11 cellular contexts compared by ENCODE assay signal in the genomic region with DNA sequence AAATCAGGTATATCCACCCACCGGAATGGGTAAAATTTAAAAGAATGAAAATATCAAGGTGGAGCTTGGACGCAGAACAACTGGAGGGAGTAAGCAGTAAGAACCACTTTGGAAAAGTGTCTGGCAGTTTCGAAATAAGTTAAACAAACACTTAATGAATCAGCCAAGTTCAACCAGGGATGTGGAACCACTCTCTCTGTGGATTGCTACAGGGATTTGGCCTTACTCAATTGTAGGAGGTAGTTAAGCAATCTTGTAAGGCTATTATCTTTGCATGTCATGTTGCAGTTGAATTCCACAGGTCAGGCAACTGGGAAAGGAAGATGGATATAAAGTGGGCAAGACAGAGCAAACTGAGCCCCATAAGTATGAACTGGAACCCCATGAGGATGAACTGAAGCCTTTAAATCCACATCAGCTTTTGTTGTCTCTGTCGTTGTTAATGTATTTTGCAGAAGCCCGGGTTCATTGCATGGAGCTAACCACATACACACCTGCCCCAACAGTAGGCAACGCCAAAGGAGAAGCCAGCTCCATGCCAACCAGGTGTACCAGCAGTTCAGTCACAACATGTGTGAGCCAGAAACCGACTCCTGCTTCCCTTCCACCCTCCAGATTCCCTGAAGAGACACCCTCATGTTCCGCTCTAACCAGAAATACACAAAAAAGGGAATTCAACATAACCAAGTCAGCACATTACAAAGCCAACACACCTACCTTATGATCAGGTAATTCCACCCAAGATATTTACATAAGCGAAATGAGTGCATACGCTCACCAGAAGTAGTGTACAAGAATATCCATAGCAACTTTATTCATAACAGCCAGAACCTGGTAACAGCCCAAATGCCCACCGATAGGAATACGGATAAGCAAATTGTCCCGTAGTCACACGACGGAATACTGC. TPM values are rescaled to one million over a fixed set of nuclear protein-coding genes. Genes with fewer than 3 reads are reported as not detected.
DNase-seq lines count a peak whose midpoint lies in the region; ATAC-seq, FAIRE-seq and TF ChIP-seq lines count a peak whose summit lies in the region.
"Had no signal": no experiment of that assay in that cellular context is flagged by ENCODE, and none has a peak within 500 bp of the region (broad histone marks: within the 10 kb centered on the region; RNA-seq: fewer than 3 reads in every experiment).

No MANE protein-coding gene starts in this region.

- in situ Hi-C loops in KBM-7 (cut with MboI; ENCODE audit: low pct_unique_long_range_greater_than_20kb, low sequenced_read_pairs): no loop called here

- WGBS in mesenchymal stem cell: 76% methylated on average over 15 of the region's 15 CpGs

- H2AK5ac ChIP-seq in mesenchymal stem cell (ENCODE audit: low read length, severe bottlenecking): no peak overlapping the region

- H4K8ac ChIP-seq in mesenchymal stem cell (ENCODE audit: low read length): no peak overlapping the region

- no peak overlapping the region for H3K27ac Mint-ChIP-seq in activated naive CD4-positive, alpha-beta T cell treated with anti-CD3 and anti-CD28 coated beads for 36 hours
- H3K27ac Mint-ChIP-seq: activated CD8-positive, alpha-beta memory T cell treated with anti-CD3 and anti-CD28 coated beads, Interleukin-2, amount 10 ng/mL, durations not matched to agents 7 days and 5 days had no signal

- H3K4me2 ChIP-seq in mesenchymal stem cell (ENCODE audit: low read length, poor library complexity, severe bottlenecking): no peak overlapping the region

- TF ChIP-seq CTCF in AG10803 (conservative IDR thresholded peaks at IDR 0.05; ENCODE audit: low read length): no peak
- no peak for TF ChIP-seq CTCF in bronchial epithelial cell (IDR thresholded peaks at IDR 0.05; ENCODE audit: insufficient read depth, low read length, severe bottlenecking)

- H3K36me3 Mint-ChIP-seq in activated naive CD4-positive, alpha-beta T cell treated with anti-CD3 and anti-CD28 coated beads for 36 hours (ENCODE audit: low read depth): no peaks in the 10 kb centered on the region
- H3K36me3 Mint-ChIP-seq: activated CD8-positive, alpha-beta memory T cell treated with anti-CD3 and anti-CD28 coated beads, Interleukin-2, amount 10 ng/mL, durations not matched to agents 7 days and 5 days had no signal

- H3K4me1 Mint-ChIP-seq in activated naive CD4-positive, alpha-beta T cell treated with anti-CD3 and anti-CD28 coated beads for 36 hours (ENCODE audit: low read depth): no peaks in the 10 kb centered on the region

- peak overlapping the region in 1 of 2 experiments; percentile 69 for H3K4ac ChIP-seq in mesenchymal stem cell (ENCODE audit: low read depth in 1 of 2, low read length in 2 of 2)

- no peaks in the 10 kb centered on the region for H3K27me3 Mint-ChIP-seq in activated naive CD4-positive, alpha-beta T cell treated with anti-CD3 and anti-CD28 coated beads for 36 hours (ENCODE audit: low read depth)

- H2BK15ac ChIP-seq in mesenchymal stem cell (ENCODE audit: low read depth, poor library complexity, severe bottlenecking): peak overlapping the region; percentile 74

- H3K9me3 ChIP-seq in mesenchymal stem cell (ENCODE audit: control insufficient read depth, low read length): no peaks in the 10 kb centered on the region
- H3K9me3 ChIP-seq: neutrophil, Peyer's patch had no signal

- intact Hi-C loops in activated naive CD4-positive, alpha-beta T cell treated with anti-CD3 and anti-CD28 coated beads for 36 hours (cut with micrococcal nuclease): no loop called here

- H2BK120ac ChIP-seq in mesenchymal stem cell (ENCODE audit: low read depth, low read length): no peak overlapping the region

- peak overlapping the region; percentile 64 for H3K9ac ChIP-seq in mesenchymal stem cell (ENCODE audit: low read length)

- H3K23ac ChIP-seq in mesenchymal stem cell (ENCODE audit: low read length in 2 of 2): no peak overlapping the region

- H2BK5ac ChIP-seq in mesenchymal stem cell (ENCODE audit: low read depth, low read length, poor library complexity, severe bottlenecking): no peak overlapping the region

- H3K4me1 ChIP-seq in mesenchymal stem cell (ENCODE audit: control insufficient read depth, insufficient read depth, low read depth, low read length): peaks cover 7% of the 10 kb centered on the region
- H3K4me1 ChIP-seq: Peyer's patch had no signal

- CTCF ChIA-PET in activated naive CD4-positive, alpha-beta T cell treated with anti-CD3 and anti-CD28 coated beads for 36 hours (lab: Charles Lee): interaction anchor here (0.9 to 3.7 kb wide), 2 partner anchors 23 to 84 kb away, joined by 3 to 20 read pairs; no protein-coding TSS in a partner anchor

- H3K4me3 Mint-ChIP-seq in activated naive CD4-positive, alpha-beta T cell treated with anti-CD3 and anti-CD28 coated beads for 36 hours: no peak overlapping the region
- H3K4me3 Mint-ChIP-seq: activated CD8-positive, alpha-beta memory T cell treated with anti-CD3 and anti-CD28 coated beads, Interleukin-2, amount 10 ng/mL, durations not matched to agents 7 days and 5 days had no signal

- peak overlapping the region; percentile 24 to 51 for H3K18ac ChIP-seq in mesenchymal stem cell (ENCODE audit: low read depth in 1 of 2, low read length in 2 of 2)

- H3K4me3 ChIP-seq in AG10803 (ENCODE audit: low read length) (no peak overlapping the region), bronchial epithelial cell (ENCODE audit: low read depth, low read length) (no peak overlapping the region), mesenchymal stem cell (ENCODE audit: insufficient read depth in 1 of 2, low read depth in 1 of 2, low read length in 2 of 2) (no peak overlapping the region)
- H3K4me3 ChIP-seq: Peyer's patch had no signal

- H3K79me1 ChIP-seq in mesenchymal stem cell (replicated peaks; ENCODE audit: low read length, poor library complexity, severe bottlenecking): no peaks in the 10 kb centered on the region

- H3K27me3 ChIP-seq in bronchial epithelial cell (ENCODE audit: control insufficient read depth, insufficient read depth, low read length): no peaks in the 10 kb centered on the region
- H3K27me3 ChIP-seq in mesenchymal stem cell (ENCODE audit: control insufficient read depth in 1 of 2, insufficient read depth in 1 of 2, low read length in 2 of 2): no peaks in the 10 kb centered on the region
- H3K27me3 ChIP-seq: neutrophil, Peyer's patch had no signal

- DNase-seq in AG10803 (ENCODE audit: low read depth) (peak; percentile 96), KBM-7 (peak; percentile 19), bronchial epithelial cell (ENCODE audit: low read depth) (peak; percentile 97), mesenchymal stem cell (peak; percentile 98), putamen (ENCODE audit: low spot score) (no peak), NCI-H1417 treated with DMSO at 0.1 percent for 48 hours (lab: John Stamatoyannopoulos, UW) (no peak)
- no peak for DNase-seq in activated naive CD4-positive, alpha-beta T cell treated with anti-CD3 and anti-CD28 coated beads for 36 hours
- DNase-seq: activated CD8-positive, alpha-beta memory T cell treated with anti-CD3 and anti-CD28 coated beads, Interleukin-2, amount 10 ng/mL, durations not matched to agents 7 days and 5 days; Peyer's patch had no signal

- ATAC-seq in HG03521 (IDR thresholded peaks at IDR 0.05; ENCODE audit: unreplicated experiment): no peak
- ATAC-seq: activated CD8-positive, alpha-beta memory T cell treated with anti-CD3 and anti-CD28 coated beads, Interleukin-2, amount 10 ng/mL, durations not matched to agents 7 days and 5 days had no signal

- H4K91ac ChIP-seq in mesenchymal stem cell (ENCODE audit: low read length): peak overlapping the region; percentile 67

- peak; percentile 99 for FAIRE-seq in bronchial epithelial cell (lab: Jason Lieb, UNC)

- H3K36me3 ChIP-seq in bronchial epithelial cell (ENCODE audit: control insufficient read depth, insufficient read depth, low read length): no peaks in the 10 kb centered on the region
- no peaks in the 10 kb centered on the region for H3K36me3 ChIP-seq in mesenchymal stem cell (ENCODE audit: control insufficient read depth in 1 of 2, insufficient read depth in 2 of 2, low read depth in 1 of 2, low read length in 2 of 2)
- H3K36me3 ChIP-seq: neutrophil, Peyer's patch had no signal

- H3K14ac ChIP-seq in mesenchymal stem cell (ENCODE audit: low read length in 2 of 2): no peak overlapping the region

- peak overlapping the region; percentile 16 for H3K27ac ChIP-seq in mesenchymal stem cell (ENCODE audit: low read length, poor library complexity, severe bottlenecking)
- H3K27ac ChIP-seq: neutrophil, Peyer's patch had no signal

- peak overlapping the region; percentile 33 to 94 for H2BK12ac ChIP-seq in mesenchymal stem cell (ENCODE audit: low read length in 2 of 2)

- H2AFZ ChIP-seq in mesenchymal stem cell (ENCODE audit: low read depth, low read length): no peak overlapping the region

- no peaks in the 10 kb centered on the region for H3K9me3 Mint-ChIP-seq in activated naive CD4-positive, alpha-beta T cell treated with anti-CD3 and anti-CD28 coated beads for 36 hours

RNA-seq across cellular contexts. Expression of a gene that starts 8.0 kb away (rescaled TPM):
- 1.8 and 3.2 TPM in 2 replicates for total RNA-seq in bronchial epithelial cell
- polyA plus RNA-seq in mesenchymal stem cell (2013, experiment 1 of 2): 3.9 TPM
- polyA plus RNA-seq in mesenchymal stem cell (2013, experiment 2 of 2): 3.8 TPM
- total RNA-seq in activated naive CD4-positive, alpha-beta T cell treated with anti-CD3 and anti-CD28 coated beads for 36 hours: 100 to 1,000 TPM; 116 to 117 TPM

RNA-seq across cellular contexts. Expression of a gene that starts 25.4 kb away (rescaled TPM):
- total RNA-seq in bronchial epithelial cell: not detected in 2 replicates
- polyA plus RNA-seq in mesenchymal stem cell (2013, experiment 1 of 2): 0.28 TPM
- polyA plus RNA-seq in mesenchymal stem cell (2013, experiment 2 of 2): 0.22 TPM
- under 1 TPM; 0.74 to 0.99 TPM for total RNA-seq in activated naive CD4-positive, alpha-beta T cell treated with anti-CD3 and anti-CD28 coated beads for 36 hours
- total RNA-seq: activated CD8-positive, alpha-beta memory T cell treated with anti-CD3 and anti-CD28 coated beads, Interleukin-2, amount 10 ng/mL, durations not matched to agents 7 days and 5 days had no signal

RNA-seq across cellular contexts. Expression of a gene that starts 44.4 kb away (rescaled TPM):
- total RNA-seq in bronchial epithelial cell: under 0.01 TPM in 1 of 2 replicates, not detected in the other
- not detected for polyA plus RNA-seq in mesenchymal stem cell (2013, experiment 1 of 2)
- polyA plus RNA-seq in mesenchymal stem cell (2013, experiment 2 of 2): 0.04 TPM
- 1 to 10 TPM; 1.0 TPM for total RNA-seq in activated naive CD4-positive, alpha-beta T cell treated with anti-CD3 and anti-CD28 coated beads for 36 hours
- total RNA-seq: Peyer's patch had no signal

RNA-seq across cellular contexts. Expression of a gene that starts 53.9 kb away (rescaled TPM):
- total RNA-seq in bronchial epithelial cell: not detected in 2 replicates
- not detected for polyA plus RNA-seq in mesenchymal stem cell (2013, experiment 1 of 2)
- polyA plus RNA-seq in mesenchymal stem cell (2013, experiment 2 of 2): not detected
- not detected for total RNA-seq in activated naive CD4-positive, alpha-beta T cell treated with anti-CD3 and anti-CD28 coated beads for 36 hours
- total RNA-seq: activated CD8-positive, alpha-beta memory T cell treated with anti-CD3 and anti-CD28 coated beads, Interleukin-2, amount 10 ng/mL, durations not matched to agents 7 days and 5 days; Peyer's patch had no signal

Comparison
In these comparisons a context has a peak if more than half of its experiments do, and no peak if none do; other contexts are left out.
1. DNase-seq: peak in AG10803 (single experiment), KBM-7 (single experiment), bronchial epithelial cell (single experiment) and mesenchymal stem cell (single experiment); none in putamen (single experiment), activated naive CD4-positive, alpha-beta T cell treated with anti-CD3 and anti-CD28 coated beads for 36 hours (single experiment) and NCI-H1417 treated with DMSO at 0.1 percent for 48 hours (single experiment).
2. RNA of a gene that starts 8.0 kb away (total RNA-seq): 116 to 117 TPM in activated naive CD4-positive, alpha-beta T cell treated with anti-CD3 and anti-CD28 coated beads for 36 hours; 1.8 to 3.2 TPM in bronchial epithelial cell; every median in the first group is over 10 times any median in the second.